23 cellular contexts compared by ENCODE assay signal in genomic region chr1:154541231-154541630, GRCh38. TPM values are rescaled to one million over a fixed set of nuclear protein-coding genes. Genes with fewer than 3 reads are reported as not detected.
DNase-seq lines count a peak whose midpoint lies in the region; ATAC-seq and TF ChIP-seq lines count a peak whose summit lies in the region.
"Had no signal": no experiment of that assay in that cellular context is flagged by ENCODE, and none has a peak within 500 bp of the region (broad histone marks: within the 10 kb centered on the region; RNA-seq: fewer than 3 reads in every experiment).

No MANE protein-coding gene starts in this region.

- H3K79me2 ChIP-seq in GM23338 (replicated peaks; ENCODE audit: insufficient read depth): no peaks in the 10 kb centered on the region

- no peaks in the 10 kb centered on the region for H4K20me1 ChIP-seq in GM23338 (replicated peaks; ENCODE audit: insufficient read depth)
- H4K20me1 ChIP-seq: BLaER1 treated with 17β-estradiol and CSF1 and Interleukin-3, amounts not matched to agents 10 nM and 100 nM had no signal

- H3K4me1 ChIP-seq in GM23338 (ENCODE audit: insufficient read depth) (no peaks in the 10 kb centered on the region), HEK293 (ENCODE audit: control insufficient read depth, insufficient read depth, low read length) (no peaks in the 10 kb centered on the region), spleen (no peaks in the 10 kb centered on the region)
- H3K4me1 ChIP-seq: A549, Caco-2 had no signal

- no peak overlapping the region for H3K4me3 Mint-ChIP-seq in GM23338
- H3K4me3 Mint-ChIP-seq: B cell; CD4-positive, alpha-beta T cell; CD8-positive, alpha-beta T cell had no signal

- H3K4me3 ChIP-seq in GM23338: no peak overlapping the region
- no peak overlapping the region for H3K4me3 ChIP-seq in HEK293 (ENCODE audit: low read depth, low read length)
- H3K4me3 ChIP-seq in spleen: no peak overlapping the region
- H3K4me3 ChIP-seq: A549; BLaER1 treated with 17β-estradiol and CSF1 and Interleukin-3, amounts not matched to agents 10 nM and 100 nM had no signal

- ATAC-seq in GM23338 (peak; percentile 29; the same call in 2 of the 3 replicates), GM21576 (IDR thresholded peaks at IDR 0.05; ENCODE audit: unreplicated experiment) (no peak)
- ATAC-seq: CD8-positive, alpha-beta T cell had no signal

- no peak for DNase-seq in GM23338 (ENCODE audit: low spot score)
- peak; percentile 31 for DNase-seq in iPS-NIHi11 (ENCODE audit: low spot score)
- peak; percentile 43 for DNase-seq in spleen
- DNase-seq in activated CD4-positive, alpha-beta T cell treated with anti-CD3 and anti-CD28 coated beads for 4 hours: no peak
- no peak for DNase-seq in KG1 (lab: John Stamatoyannopoulos, UW)
- DNase-seq: AML-193; Caco-2; Calu3; CD4-positive, alpha-beta T cell; CD8-positive, alpha-beta T cell; DMS79; DND-41; GF-D8 had no signal

- H3K27me3 ChIP-seq in GM23338 (ENCODE audit: insufficient read depth): no peaks in the 10 kb centered on the region
- no peaks in the 10 kb centered on the region for H3K27me3 ChIP-seq in spleen (replicated peaks in 1 of 7)
- H3K27me3 ChIP-seq: BLaER1 treated with 17β-estradiol and CSF1 and Interleukin-3, amounts not matched to agents 10 nM and 100 nM had no signal

- intact Hi-C loops in spleen (cut with DNase I; ENCODE audit: low total_unique reads): no loop called here

- no peaks in the 10 kb centered on the region for H3F3A ChIP-seq in GM23338 (replicated peaks; ENCODE audit: low read depth)

- H3K36me3 ChIP-seq in GM23338 (ENCODE audit: insufficient read depth) (no peaks in the 10 kb centered on the region), HEK293 (ENCODE audit: control insufficient read depth in 2 of 2, insufficient read depth in 1 of 2, low read length in 2 of 2) (no peaks in the 10 kb centered on the region), spleen (no peaks in the 10 kb centered on the region)
- H3K36me3 ChIP-seq: BLaER1 treated with 17β-estradiol and CSF1 and Interleukin-3, amounts not matched to agents 10 nM and 100 nM had no signal

- H3K27ac ChIP-seq in GM23338 (ENCODE audit: low read depth) (no peak overlapping the region), HEK293 (ENCODE audit: extremely low read depth, low read depth, low read length) (no peak overlapping the region), spleen (no peak overlapping the region)
- H3K27ac ChIP-seq: 22Rv1; A549; BLaER1 treated with 17β-estradiol and CSF1 and Interleukin-3, amounts not matched to agents 10 nM and 100 nM; C4-2B had no signal

- CTCF ChIA-PET in HEK293 (lab: Yijun Ruan, JAX): interaction anchor here (2.1 kb wide), 1 partner anchor 60 kb away, joined by 7 read pairs; no protein-coding TSS in a partner anchor

- no peak overlapping the region for H3K4me2 ChIP-seq in GM23338
- H3K4me2 ChIP-seq: A549; BLaER1 treated with 17β-estradiol and CSF1 and Interleukin-3, amounts not matched to agents 10 nM and 100 nM had no signal

- H3K9me3 ChIP-seq in HEK293 (ENCODE audit: control insufficient read depth, insufficient read depth, low read depth, low read length) (no peaks in the 10 kb centered on the region), spleen (no peaks in the 10 kb centered on the region)
- H3K9me3 ChIP-seq: A549; BLaER1 treated with 17β-estradiol and CSF1 and Interleukin-3, amounts not matched to agents 10 nM and 100 nM; Caco-2 had no signal

- H2AFZ ChIP-seq in GM23338: no peak overlapping the region

- TF ChIP-seq CTCF in GM23338 (conservative IDR thresholded peaks at IDR 0.05; ENCODE audit: low read depth in 2 of 2) (no peak), HEK293 (tag by site-specific recombination; IDR thresholded peaks at IDR 0.05) (no peak), spleen (IDR thresholded peaks at IDR 0.05 in 8 of 11, conservative IDR thresholded peaks at IDR 0.05 in 3 of 11) (no peak)

- TF ChIP-seq POLR2A in spleen (IDR thresholded peaks at IDR 0.05): no peak

- H3K9me3 Mint-ChIP-seq in GM23338: no peaks in the 10 kb centered on the region
- H3K9me3 Mint-ChIP-seq: CD4-positive, alpha-beta T cell; CD8-positive, alpha-beta T cell had no signal

- H3K36me3 Mint-ChIP-seq in GM23338 (ENCODE audit: low read depth): no peaks in the 10 kb centered on the region
- H3K36me3 Mint-ChIP-seq: CD8-positive, alpha-beta T cell had no signal

- no peaks in the 10 kb centered on the region for H3K9me2 ChIP-seq in GM23338 (ENCODE audit: insufficient read depth)

- peaks cover 7% of the 10 kb centered on the region for H3K4me1 Mint-ChIP-seq in GM23338
- H3K4me1 Mint-ChIP-seq: B cell had no signal

- 68 to 80% (median 69%) methylated on average over 6 of the region's 6 CpGs for WGBS in spleen, 5 donors

- H3K27ac Mint-ChIP-seq in GM23338: no peak overlapping the region
- H3K27ac Mint-ChIP-seq: B cell; CD4-positive, alpha-beta T cell; CD8-positive, alpha-beta T cell had no signal

- peaks cover 6% of the 10 kb centered on the region for H3K27me3 Mint-ChIP-seq in GM23338 (ENCODE audit: insufficient read depth, low read depth, poor library complexity)

- POLR2A ChIA-PET in HEK293 (lab: Yijun Ruan, JAX): no interaction called here

TF ChIP-seq in GM23338, 12 proteins besides CTCF, POLR2A, EP300 and RAD21:
- TF ChIP-seq POLR2AphosphoS5 (IDR thresholded peaks at IDR 0.05; ENCODE audit: low read depth) (no peak), EZH2phosphoT487 (IDR thresholded peaks at IDR 0.05; ENCODE audit: unreplicated experiment) (no peak), NANOG (IDR thresholded peaks at IDR 0.05; ENCODE audit: borderline replicate concordance) (no peak)
TF ChIP-seq in GM23338: peak in this region for 0.

TF ChIP-seq in HEK293, 187 proteins besides CTCF, POLR2A, EP300 and RAD21:
- TF ChIP-seq ZFHX2 (tag by site-specific recombination; conservative IDR thresholded peaks at IDR 0.05) (peak; percentile 93), ZNF398 (tag by site-specific recombination; IDR thresholded peaks at IDR 0.05) (peak; percentile 37; the same call in 1 of the 2 replicates), KLF10 (tag by site-specific recombination; IDR thresholded peaks at IDR 0.05) (no peak), ZIC2 (tag by site-specific recombination; IDR thresholded peaks at IDR 0.05) (no peak), EGR2 (tag by site-specific recombination; IDR thresholded peaks at IDR 0.05; ENCODE audit: low read depth) (peak; percentile 97)

RNA-seq across cellular contexts. Expression of gene UBE2Q1, which starts 17.2 kb away (rescaled TPM):
- 27.3 and 33.0 TPM in 2 replicates for total RNA-seq in GM23338 (2014; rRNA removed; shearing (Covaris generic))
- 15.5 and 18.4 TPM in 2 replicates for polyA plus RNA-seq in GM23338 (2016; fragmentation: Nextera tagmentation; extraction: Ambion mirVana)
- 100 to 1,000 TPM in 2 of 7 donors, 10 to 100 TPM in 5; 45.0 to 119 (median 95.1) TPM for total RNA-seq in spleen
- 10 to 100 TPM; 25.8 to 40.3 (median 30.0) TPM for polyA plus RNA-seq in spleen

RNA-seq across cellular contexts. Expression of gene CHRNB2, which starts 26.3 kb away (rescaled TPM):
- total RNA-seq in GM23338 (2014; rRNA removed; shearing (Covaris generic)): 3.6 and 5.3 TPM in 2 replicates
- polyA plus RNA-seq in GM23338 (2016; fragmentation: Nextera tagmentation; extraction: Ambion mirVana) (0.73 and 0.92 TPM in 2 replicates), spleen (under 1 TPM in 1 of 3 donors, not detected in 2; 0.03 TPM)
- under 1 TPM in 2 of 7 donors, not detected in 5; 0.18 to 0.32 TPM for total RNA-seq in spleen
- total RNA-seq: A172; B cell; CD4-positive, alpha-beta T cell; CD8-positive, alpha-beta T cell had no signal

RNA-seq across cellular contexts. Expression of gene SHE, which starts 39.0 kb away (rescaled TPM):
- 0.43 and 0.69 TPM in 2 replicates for total RNA-seq in GM23338 (2014; rRNA removed; shearing (Covaris generic))
- polyA plus RNA-seq in GM23338 (2016; fragmentation: Nextera tagmentation; extraction: Ambion mirVana) (0.16 and 0.23 TPM in 2 replicates), spleen (10 to 100 TPM in 2 of 3 donors, 1 to 10 TPM in 1; 8.2 to 20.5 (median 14.0) TPM)
- total RNA-seq in spleen: 10 to 100 TPM; 25.0 to 54.7 (median 35.7) TPM
- total RNA-seq: A172; B cell; Caco-2; Calu3; CD4-positive, alpha-beta T cell; CD8-positive, alpha-beta T cell had no signal
- polyA plus RNA-seq: BJ had no signal

RNA-seq across cellular contexts. Expression of gene TDRD10, which starts 39.2 kb away (rescaled TPM):
- not detected in 2 replicates for total RNA-seq in GM23338 (2014; rRNA removed; shearing (Covaris generic))
- polyA plus RNA-seq in GM23338 (2016; fragmentation: Nextera tagmentation; extraction: Ambion mirVana): 0.19 and 0.29 TPM in 2 replicates
- 10 to 100 TPM in 2 of 7 donors, 1 to 10 TPM in 5; 2.4 to 14.0 (median 8.3) TPM for total RNA-seq in spleen
- 10 to 100 TPM in 2 of 3 donors, 1 to 10 TPM in 1; 4.9 to 12.8 (median 12.0) TPM for polyA plus RNA-seq in spleen
- total RNA-seq: A172; B cell; Caco-2; Calu3; CD4-positive, alpha-beta T cell; CD8-positive, alpha-beta T cell; Daoy had no signal
- polyA plus RNA-seq: BJ had no signal

Comparison
In these comparisons a context has a peak if more than half of its experiments do, and no peak if none do; other contexts are left out.
1. DNase-seq: peak in iPS-NIHi11 (single experiment) and spleen (single experiment); none in GM23338 (single experiment), activated CD4-positive, alpha-beta T cell treated with anti-CD3 and anti-CD28 coated beads for 4 hours (0 of 2) and KG1 (single experiment).
2. RNA of gene SHE, which starts 39.0 kb away (total RNA-seq): 25.0 to 54.7 TPM in spleen; 0.43 to 0.69 TPM in GM23338; every median in the first group is over 10 times any median in the second.